Comparison of ENCODE assay signal across 8 cellular contexts in the genomic region with DNA sequence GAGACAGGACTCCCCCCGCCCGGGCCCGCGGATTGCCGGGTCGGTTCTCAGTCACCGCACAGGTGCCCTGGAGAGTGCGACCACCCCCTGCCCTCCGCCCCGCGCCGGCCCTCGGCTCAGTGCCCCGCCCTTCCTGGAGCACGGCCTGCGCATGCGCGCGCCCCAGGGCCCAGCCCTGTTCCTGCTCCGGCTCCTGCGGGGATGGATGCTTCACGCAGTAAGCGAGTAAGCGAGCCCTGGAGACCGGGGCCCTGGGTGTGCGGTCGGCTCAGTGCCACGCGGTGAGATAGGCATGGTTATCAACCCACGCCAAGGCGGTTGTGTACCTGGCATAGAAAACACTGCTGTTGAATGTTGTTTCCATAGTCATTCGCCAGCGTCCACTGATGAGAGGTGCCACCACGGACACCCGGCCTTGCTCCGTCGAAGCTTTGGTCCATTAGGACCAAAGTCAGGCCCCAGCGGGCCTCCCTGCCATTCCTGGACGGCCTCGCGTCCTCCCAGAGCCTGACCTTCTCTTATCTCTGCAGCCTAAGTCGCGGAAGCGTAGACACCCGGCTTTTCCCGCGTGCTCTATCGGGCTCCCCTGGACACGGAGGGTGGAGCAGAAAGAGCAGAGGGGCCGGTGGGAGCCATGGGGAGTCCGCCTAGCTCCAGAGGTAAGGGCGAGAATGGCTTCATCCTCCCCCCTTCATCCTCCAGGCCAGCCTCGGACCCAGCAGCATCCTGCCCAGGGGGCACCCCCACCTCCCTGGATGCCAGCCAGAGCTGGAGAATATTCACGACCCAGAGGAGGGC.
A peak's percentile ranks its signal among the peaks of the same experiment; 100 is the strongest.
DNase-seq lines count a peak whose midpoint lies in the region; ATAC-seq, FAIRE-seq and TF ChIP-seq lines count a peak whose summit lies in the region.

No MANE protein-coding gene starts in this region.

- no peak for FAIRE-seq in urothelium cell line (lab: Jason Lieb, UNC)

- TF ChIP-seq CTCF in cardiac fibroblast (IDR thresholded peaks at IDR 0.05; ENCODE audit: low read depth, low read length) = no peak

- DNase-seq in cardiac fibroblast (ENCODE audit: low read depth in 2 of 2) (peak; percentile 33 to 52), left lobe of liver (ENCODE audit: low spot score) (no peak), urothelium cell line (ENCODE audit: low spot score) (no peak), ureter (ENCODE audit: low spot score) (no peak)
- peak; percentile 24 for DNase-seq in stimulated activated CD8-positive, alpha-beta memory T cell treated with anti-CD3 and anti-CD28 coated beads, Interleukin-12 subunit alpha, Interleukin-12 subunit beta, amount 100 ng/mL, for 1 hour (ENCODE audit: low read depth)

- H3K4me3 ChIP-seq in cardiac fibroblast (replicated peaks in 1 of 2; ENCODE audit: low read depth in 2 of 2, low read length in 2 of 2) = peak overlapping the region; percentile 45 to 50

- ATAC-seq in GM18502 (IDR thresholded peaks at IDR 0.05; ENCODE audit: poor library complexity, unreplicated experiment) (peak; percentile 85), HG03045 (IDR thresholded peaks at IDR 0.05; ENCODE audit: unreplicated experiment) (peak; percentile 81), left lobe of liver (peak; percentile 40)
- ATAC-seq in activated CD4-positive, CD25-positive, alpha-beta regulatory T cell treated with anti-CD3 and anti-CD28 coated beads, Interleukin-2, amount 50 U/mL, for 24 hours = peak; percentile 89 to 92

Comparison
In these comparisons a context has a peak if more than half of its experiments do, and no peak if none do; other contexts are left out.
1. ATAC-seq: peak in every context shown above with its lines; median percentile 90 in activated CD4-positive, CD25-positive, alpha-beta regulatory T cell treated with anti-CD3 and anti-CD28 coated beads, Interleukin-2, amount 50 U/mL, for 24 hours; 85 in GM18502; 81 in HG03045; 40 in left lobe of liver.
2. DNase-seq: peak in cardiac fibroblast (2 of 2) and stimulated activated CD8-positive, alpha-beta memory T cell treated with anti-CD3 and anti-CD28 coated beads, Interleukin-12 subunit alpha, Interleukin-12 subunit beta, amount 100 ng/mL, for 1 hour (single experiment); none in left lobe of liver (single experiment), urothelium cell line (single experiment) and ureter (single experiment).